In the genomic region with DNA sequence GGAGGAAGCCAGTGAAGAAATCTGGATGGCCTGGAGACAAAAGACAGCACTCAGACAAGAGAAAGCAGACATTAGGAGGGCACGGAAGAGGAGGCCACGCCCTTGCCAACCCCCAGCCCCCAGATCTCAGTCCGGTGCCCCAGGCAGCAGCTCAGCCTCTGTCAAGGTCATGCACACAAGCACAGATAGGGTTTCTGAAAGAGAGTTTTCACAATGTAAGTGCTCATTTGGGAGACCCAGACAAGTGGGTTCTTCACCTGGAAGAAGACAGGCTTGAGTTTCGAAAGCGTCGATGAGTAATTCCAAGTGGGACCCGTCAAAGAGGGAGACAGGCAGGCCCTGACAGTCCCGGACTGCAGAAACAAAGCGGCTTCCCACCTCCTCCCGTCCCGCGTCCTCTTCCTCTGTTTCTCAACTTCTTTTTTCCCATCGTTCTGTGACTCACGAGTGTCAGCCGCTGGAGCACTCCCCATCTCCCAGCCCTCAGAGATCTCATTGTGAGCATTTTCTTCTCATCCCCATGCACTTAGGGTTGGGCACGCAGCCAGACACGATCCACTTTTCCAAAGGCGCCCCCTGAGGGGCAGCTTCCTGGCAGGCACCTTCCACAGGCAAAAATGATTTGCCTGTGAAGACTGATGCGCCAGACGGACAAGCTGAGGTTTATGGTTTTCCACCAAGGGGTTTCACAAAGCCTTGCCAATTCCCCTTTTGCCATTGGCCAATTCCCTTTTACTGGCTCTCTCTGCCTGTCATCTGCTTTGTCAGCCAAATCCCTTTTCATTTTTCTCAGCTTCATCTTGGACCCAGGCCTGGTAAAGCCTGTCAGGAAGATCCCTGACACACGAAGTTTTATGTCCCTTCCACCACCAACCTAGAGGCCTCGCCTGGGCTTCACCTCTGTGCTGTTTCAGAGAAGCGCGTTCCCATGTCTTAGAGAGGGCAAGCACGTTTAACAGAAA, we compare ENCODE assay signal across 9 cellular contexts.
DNase-seq lines count a peak whose midpoint lies in the region; ATAC-seq and TF ChIP-seq lines count a peak whose summit lies in the region.
"Had no signal": no experiment of that assay in that cellular context is flagged by ENCODE, and none has a peak within 500 bp of the region (broad histone marks: within the 10 kb centered on the region; RNA-seq: fewer than 3 reads in every experiment).

No MANE protein-coding gene starts in this region.

- peak overlapping the region; percentile 46 for H3K27ac ChIP-seq in psoas muscle

- no peaks in the 10 kb centered on the region for H3K27me3 Mint-ChIP-seq in T-helper 2 cell treated with Interferon-gamma antibody and Interleukin-4, amounts not matched to agents 5 μg/mL and 100 μg/mL, for 36 hours (ENCODE audit: low read depth)

- no peak overlapping the region for H3K4me3 ChIP-seq in psoas muscle

- 71 to 73% (median 71%) methylated on average over 25 of the region's 25 CpGs for WGBS in psoas muscle, 3 donors

- ATAC-seq in esophagus mucosa: peak; percentile 84
- ATAC-seq in psoas muscle: peak; percentile 27 to 68 (median 50)

- H3K4me1 Mint-ChIP-seq in T-helper 2 cell treated with Interferon-gamma antibody and Interleukin-4, amounts not matched to agents 5 μg/mL and 100 μg/mL, for 36 hours (ENCODE audit: low read depth): peaks cover 32% of the 10 kb centered on the region

- peak; percentile 80 for DNase-seq in GM03348 (ENCODE audit: low spot score)
- DNase-seq in NCI-H345 treated with DMSO at 0.1 percent for 48 hours (lab: John Stamatoyannopoulos, UW; ENCODE audit: unreplicated experiment): peak; percentile 45
- peak; percentile 43 to 69 for DNase-seq in psoas muscle
- no peak for DNase-seq in GM10266 (ENCODE audit: extremely low spot score)
- DNase-seq in T-helper 2 cell treated with Interferon-gamma antibody and Interleukin-4, amounts not matched to agents 5 μg/mL and 100 μg/mL, for 36 hours (ENCODE audit: low spot score): no peak
- DNase-seq in cerebellar nuclear complex (lab: John Stamatoyannopoulos, UW): no peak
- DNase-seq in RKO (ENCODE audit: low spot score): no peak
- DNase-seq: nucleus accumbens had no signal

- no peaks in the 10 kb centered on the region for H3K36me3 Mint-ChIP-seq in T-helper 2 cell treated with Interferon-gamma antibody and Interleukin-4, amounts not matched to agents 5 μg/mL and 100 μg/mL, for 36 hours (ENCODE audit: low read depth)

- no peak overlapping the region for H3K27ac Mint-ChIP-seq in T-helper 2 cell treated with Interferon-gamma antibody and Interleukin-4, amounts not matched to agents 5 μg/mL and 100 μg/mL, for 36 hours

- no peak overlapping the region for H3K4me3 Mint-ChIP-seq in T-helper 2 cell treated with Interferon-gamma antibody and Interleukin-4, amounts not matched to agents 5 μg/mL and 100 μg/mL, for 36 hours

- H3K9me3 Mint-ChIP-seq in T-helper 2 cell treated with Interferon-gamma antibody and Interleukin-4, amounts not matched to agents 5 μg/mL and 100 μg/mL, for 36 hours: no peaks in the 10 kb centered on the region

- no peaks in the 10 kb centered on the region for H3K36me3 ChIP-seq in psoas muscle (ENCODE audit: insufficient read depth in 1 of 2, low read depth in 1 of 2)

- H3K27me3 ChIP-seq in psoas muscle (ENCODE audit: insufficient read depth in 3 of 3, low read length in 2 of 3): no peaks in the 10 kb centered on the region

- no peaks in the 10 kb centered on the region for H3K4me1 ChIP-seq in psoas muscle

- H3K9me3 ChIP-seq in psoas muscle: no peaks in the 10 kb centered on the region

- TF ChIP-seq CTCF in psoas muscle (IDR thresholded peaks at IDR 0.05): no peak
- no peak for TF ChIP-seq CTCF in GM10266 (IDR thresholded peaks at IDR 0.05; ENCODE audit: control insufficient read depth, insufficient read depth, low read depth, missing control alignments)

- intact Hi-C loops in psoas muscle (cut with DNase I): no loop called here

Comparison
In these comparisons a context has a peak if more than half of its experiments do, and no peak if none do; other contexts are left out.
1. DNase-seq: peak in GM03348 (single experiment), NCI-H345 treated with DMSO at 0.1 percent for 48 hours (single experiment) and psoas muscle (2 of 2); none in GM10266 (single experiment), T-helper 2 cell treated with Interferon-gamma antibody and Interleukin-4, amounts not matched to agents 5 μg/mL and 100 μg/mL, for 36 hours (single experiment), cerebellar nuclear complex (0 of 2) and RKO (single experiment).